16 cellular contexts compared by ENCODE assay signal in the genomic region with DNA sequence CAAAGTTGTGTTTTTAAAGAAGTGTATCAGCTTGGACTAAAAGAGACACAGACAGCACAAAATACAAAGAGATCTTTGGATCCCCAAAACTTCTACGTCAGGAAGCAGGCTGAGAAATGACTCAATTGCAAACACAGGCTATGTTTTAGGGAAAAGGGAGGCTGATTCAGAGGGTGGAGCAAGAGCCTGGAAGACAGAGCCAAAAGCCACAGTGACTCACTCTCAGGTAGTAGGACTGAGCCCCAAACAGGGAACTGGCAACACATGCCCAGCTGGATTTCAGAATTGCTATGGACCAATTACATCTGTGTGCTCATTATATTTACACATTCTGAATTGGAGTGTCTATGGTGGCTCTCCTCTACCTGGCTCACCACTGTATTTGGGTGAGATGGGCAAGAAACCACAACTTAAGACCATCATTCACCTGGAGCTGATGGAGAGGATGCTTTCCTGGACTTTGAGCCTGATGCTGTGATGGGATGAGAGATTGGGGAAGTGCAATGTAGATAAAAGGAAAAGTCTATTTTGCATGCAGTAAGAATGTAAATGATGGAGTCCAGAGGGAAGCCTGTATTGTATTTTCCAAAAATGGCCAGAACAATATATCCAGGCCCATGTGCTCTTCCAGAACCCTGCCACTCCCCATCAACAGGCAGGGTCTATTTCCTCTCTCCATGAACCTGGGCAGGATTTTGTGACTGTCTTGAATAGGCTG. TPM values are rescaled to one million over a fixed set of nuclear protein-coding genes. Genes with fewer than 3 reads are reported as not detected.
A peak's percentile ranks its signal among the peaks of the same experiment; 100 is the strongest.
DNase-seq lines count a peak whose midpoint lies in the region; ATAC-seq and TF ChIP-seq lines count a peak whose summit lies in the region.
"Had no signal": no experiment of that assay in that cellular context is flagged by ENCODE, and none has a peak within 500 bp of the region (broad histone marks: within the 10 kb centered on the region; RNA-seq: fewer than 3 reads in every experiment).

No MANE protein-coding gene starts in this region.

- H3K27ac ChIP-seq in PC-9 (peak overlapping the region; percentile 72), epithelial cell of prostate (peak overlapping the region; percentile 59), osteoblast (ENCODE audit: low read depth, low read length) (peak overlapping the region; percentile 80)

- peaks cover 27% of the 10 kb centered on the region for H3K27me3 Mint-ChIP-seq in T-helper 17 cell

- intact Hi-C loops in PC-9 (cut with micrococcal nuclease; ENCODE audit: unreplicated experiment), result no loop called here

- H3K27me3 ChIP-seq in PC-9 (ENCODE audit: insufficient read depth, low read depth) (no peaks in the 10 kb centered on the region), osteoblast (ENCODE audit: insufficient read depth, low read length) (no peaks in the 10 kb centered on the region)
- H3K27me3 ChIP-seq: colonic mucosa had no signal

- no peak overlapping the region for H3K4me3 Mint-ChIP-seq in T-helper 17 cell
- H3K4me3 Mint-ChIP-seq: activated CD4-positive, alpha-beta memory T cell treated with anti-CD3 and anti-CD28 coated beads, Interleukin-2, amount 10 ng/mL, durations not matched to agents 7 days and 5 days; activated naive CD4-positive, alpha-beta T cell treated with anti-CD3 and anti-CD28 coated beads, Interleukin-2, amount 10 ng/mL, durations not matched to agents 7 days and 5 days; CD8-positive, alpha-beta memory T cell; mesothelial cell of epicardium had no signal

- H3K4me1 ChIP-seq in PC-9 (replicated peaks; ENCODE audit: insufficient read depth), result peaks cover 14% of the 10 kb centered on the region
- H3K4me1 ChIP-seq in osteoblast (ENCODE audit: insufficient read depth, low read length), result peaks cover 21% of the 10 kb centered on the region

- H3K27ac Mint-ChIP-seq in T-helper 17 cell, result no peak overlapping the region
- H3K27ac Mint-ChIP-seq: activated CD4-positive, alpha-beta memory T cell treated with anti-CD3 and anti-CD28 coated beads, Interleukin-2, amount 10 ng/mL, durations not matched to agents 7 days and 5 days; activated naive CD4-positive, alpha-beta T cell treated with anti-CD3 and anti-CD28 coated beads, Interleukin-2, amount 10 ng/mL, durations not matched to agents 7 days and 5 days; mesothelial cell of epicardium had no signal

- POLR2A ChIA-PET in PC-9 (lab: Charles Lee; ENCODE audit: unreplicated experiment), result no interaction called here

- no peak for TF ChIP-seq CTCF in PC-9 (conservative IDR thresholded peaks at IDR 0.05)
- TF ChIP-seq CTCF in osteoblast (IDR thresholded peaks at IDR 0.05; ENCODE audit: extremely low read depth, low read depth, low read length), result no peak

- no peaks in the 10 kb centered on the region for H3K4me1 Mint-ChIP-seq in T-helper 17 cell
- H3K4me1 Mint-ChIP-seq: activated CD4-positive, alpha-beta memory T cell treated with anti-CD3 and anti-CD28 coated beads, Interleukin-2, amount 10 ng/mL, durations not matched to agents 7 days and 5 days; activated naive CD4-positive, alpha-beta T cell treated with anti-CD3 and anti-CD28 coated beads, Interleukin-2, amount 10 ng/mL, durations not matched to agents 7 days and 5 days; CD8-positive, alpha-beta memory T cell had no signal

- H3K79me2 ChIP-seq in PC-9 (ENCODE audit: low read depth), result no peaks in the 10 kb centered on the region
- no peaks in the 10 kb centered on the region for H3K79me2 ChIP-seq in osteoblast (ENCODE audit: insufficient read depth, low read length)

- peaks cover 3% of the 10 kb centered on the region for H3K36me3 Mint-ChIP-seq in T-helper 17 cell (ENCODE audit: low read depth)

- H3K36me3 ChIP-seq in PC-9 (ENCODE audit: low read depth), result no peaks in the 10 kb centered on the region
- H3K36me3 ChIP-seq in osteoblast (ENCODE audit: insufficient read depth, low read length), result no peaks in the 10 kb centered on the region
- H3K36me3 ChIP-seq: colonic mucosa had no signal

- H3K9me2 ChIP-seq in PC-9 (ENCODE audit: insufficient read depth), result no peaks in the 10 kb centered on the region

- H4K20me1 ChIP-seq in PC-9 (ENCODE audit: insufficient read depth), result no peaks in the 10 kb centered on the region
- no peaks in the 10 kb centered on the region for H4K20me1 ChIP-seq in osteoblast (ENCODE audit: insufficient read depth, low read length)

- H3F3A ChIP-seq in PC-9 (ENCODE audit: insufficient read depth, low read depth), result peaks cover 24% of the 10 kb centered on the region

- BruUV-seq in PC-9 (replicated peaks; lab: Mats Ljungman, UMichigan), result no TSS peak

- H2AFZ ChIP-seq in PC-9 (no peak overlapping the region), osteoblast (ENCODE audit: low read length) (peak overlapping the region; percentile 53)

- no peak overlapping the region for H3K4me3 ChIP-seq in PC-9
- no peak overlapping the region for H3K4me3 ChIP-seq in osteoblast (ENCODE audit: insufficient read depth, low read length)
- H3K4me3 ChIP-seq: colonic mucosa had no signal

- CTCF ChIA-PET in PC-9 (lab: Charles Lee), result no interaction called here

- H3K9me3 ChIP-seq in PC-9 (ENCODE audit: insufficient read depth, low read depth) (peaks cover 21% of the 10 kb centered on the region), osteoblast (ENCODE audit: low read depth, low read length) (peaks cover 18% of the 10 kb centered on the region), T-helper 17 cell (ENCODE audit: control insufficient read depth, low read length, poor library complexity, severe bottlenecking) (peaks cover 6% of the 10 kb centered on the region)
- H3K9me3 ChIP-seq: colonic mucosa had no signal

- H3K4me2 ChIP-seq in PC-9 (peak overlapping the region; percentile 49), osteoblast (ENCODE audit: insufficient read depth, low read length) (peak overlapping the region; percentile 37)

- ATAC-seq in T-helper 17 cell, result no peak

- DNase-seq in EL (peak; percentile 80), PC-9 (peak; percentile 51 to 85), epithelial cell of prostate (ENCODE audit: low read depth, low spot score) (peak; percentile 91), osteoblast (ENCODE audit: insufficient read length, low spot score, missing footprints) (peak; percentile 98), occipital lobe (lab: John Stamatoyannopoulos, UW) (no peak), T-helper 17 cell (no peak), NCI-H2029 (lab: John Stamatoyannopoulos, UW) (no peak), HuH-7 (ENCODE audit: low spot score) (no peak)
- DNase-seq: activated CD4-positive, alpha-beta memory T cell treated with anti-CD3 and anti-CD28 coated beads, Interleukin-2, amount 10 ng/mL, durations not matched to agents 7 days and 5 days; activated naive CD4-positive, alpha-beta T cell treated with anti-CD3 and anti-CD28 coated beads, Interleukin-2, amount 10 ng/mL, durations not matched to agents 7 days and 5 days; CD8-positive, alpha-beta memory T cell; colonic mucosa; NCI-H2081 treated with DMSO at 0.1 percent for 48 hours; stimulated activated CD4-positive, alpha-beta T cell treated with anti-CD3 and anti-CD28 coated beads, Interleukin-1b, Interleukin-23, amount 100 ng/mL, for 48 hours; stimulated activated naive CD4-positive, alpha-beta T cell had no signal

RNA-seq across cellular contexts. Expression of gene LINC01488, which starts 20.8 kb away (rescaled TPM):
- total RNA-seq in PC-9 (2021) (not detected in 2 replicates), osteoblast (not detected in 2 replicates), occipital lobe (not detected), T-helper 17 cell (not detected)
- total RNA-seq: activated CD4-positive, alpha-beta memory T cell treated with anti-CD3 and anti-CD28 coated beads, Interleukin-2, amount 10 ng/mL, durations not matched to agents 7 days and 5 days; CD8-positive, alpha-beta memory T cell; colonic mucosa; mesothelial cell of epicardium had no signal

Comparison
In these comparisons a context has a peak if more than half of its experiments do, and no peak if none do; other contexts are left out.
1. DNase-seq: peak in EL (single experiment), PC-9 (2 of 2), epithelial cell of prostate (single experiment) and osteoblast (single experiment); none in occipital lobe (single experiment), T-helper 17 cell (0 of 3), NCI-H2029 (single experiment) and HuH-7 (single experiment).
2. Peak in every context shown above with its lines, with median percentiles within 50 percentile points of each other: H3K27ac ChIP-seq.